Comparison of ENCODE assay signal across 11 cellular contexts in the genomic region with DNA sequence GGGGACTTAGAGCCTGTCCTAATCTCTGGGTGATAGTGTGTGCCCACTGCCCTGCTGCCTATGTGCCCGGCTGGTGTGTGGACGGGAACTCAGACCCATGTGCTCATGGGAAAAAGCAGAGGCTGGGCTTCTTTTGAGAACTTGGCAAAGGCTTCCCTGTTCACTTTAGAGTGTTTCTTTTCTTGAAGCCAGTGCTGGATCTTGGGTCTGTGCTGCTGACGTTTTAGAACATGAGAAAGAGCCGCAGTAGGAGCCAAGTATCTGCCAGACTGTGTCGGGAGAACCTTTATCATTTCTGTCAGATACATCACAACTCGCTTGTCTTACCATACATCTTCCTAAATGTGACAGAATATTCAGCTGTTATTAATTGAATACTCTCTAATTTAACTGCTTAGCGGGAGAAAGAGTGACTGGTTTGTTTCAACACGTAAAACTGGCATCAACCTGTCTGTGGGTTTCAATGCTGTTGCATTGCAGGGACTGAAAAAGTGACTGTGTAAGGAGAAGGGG.
DNase-seq lines count a peak whose midpoint lies in the region; ATAC-seq and TF ChIP-seq lines count a peak whose summit lies in the region.
"Had no signal": no experiment of that assay in that cellular context is flagged by ENCODE, and none has a peak within 500 bp of the region (broad histone marks: within the 10 kb centered on the region; RNA-seq: fewer than 3 reads in every experiment).

No MANE protein-coding gene starts in this region.

- ATAC-seq in left lung: peak; percentile 56
- ATAC-seq in sciatic nerve: peak; percentile 84
- no peak for ATAC-seq in GM19467 (IDR thresholded peaks at IDR 0.05; ENCODE audit: unreplicated experiment)
- ATAC-seq in activated CD4-positive, CD25-positive, alpha-beta regulatory T cell treated with anti-CD3 and anti-CD28 coated beads, Interleukin-2, amount 50 U/mL, for 24 hours: no peak

- H3K9ac ChIP-seq in GM23248: peak overlapping the region; percentile 60

- intact Hi-C loops in dorsolateral prefrontal cortex (cut with DNase I) (no loop called here), left lung (cut with DNase I) (no loop called here), sciatic nerve (cut with DNase I) (no loop called here)

- no peaks in the 10 kb centered on the region for H4K20me1 ChIP-seq in GM23248 (ENCODE audit: insufficient read depth)

- H3K4me3 ChIP-seq in GM23248: peak overlapping the region; percentile 53
- H3K4me3 ChIP-seq in dorsolateral prefrontal cortex: peak overlapping the region; percentile 2 to 58 (median 39)
- no peak overlapping the region for H3K4me3 ChIP-seq in left lung

- H3K9me3 ChIP-seq in GM23248 (ENCODE audit: low read depth): no peaks in the 10 kb centered on the region
- no peaks in the 10 kb centered on the region for H3K9me3 ChIP-seq in left lung

- peaks cover 23% of the 10 kb centered on the region for H3F3A ChIP-seq in GM23248 (ENCODE audit: insufficient read depth)

- TF ChIP-seq CTCF in dorsolateral prefrontal cortex (IDR thresholded peaks at IDR 0.05 in 54 of 56, conservative IDR thresholded peaks at IDR 0.05 in 2 of 56; ENCODE audit: low read depth in 1 of 56, partially characterized antibody in 56 of 56) (no peak), left lung (IDR thresholded peaks at IDR 0.05) (no peak)

- WGBS in GM23248 (ENCODE audit: low coverage in 1 of 2, low lambda C conversion rate in 2 of 2, missing lambda C conversion rate in 2 of 2), 2 experiments: 8 to 10% methylated on average over 8 of the region's 8 CpGs

- DNase-seq in GM23248 (peak; percentile 68), dorsolateral prefrontal cortex (peak in 7 of 10 donors; percentile 34 to 65 (median 56)), left lung (no peak), sciatic nerve (ENCODE audit: low spot score) (no peak), epidermal melanocyte (ENCODE audit: insufficient read length, low spot score) (no peak), NAMALWA (ENCODE audit: low spot score) (no peak)
- DNase-seq: CD4-positive, CD25-positive, alpha-beta regulatory T cell; islet precursor cell; NCI-H1436 treated with DMSO at 0.1 percent for 48 hours had no signal

- H3K36me3 ChIP-seq in GM23248 (ENCODE audit: low read depth): no peaks in the 10 kb centered on the region
- H3K36me3 ChIP-seq in left lung: no peaks in the 10 kb centered on the region

- H2AFZ ChIP-seq in GM23248: peak overlapping the region; percentile 68

- H3K27me3 ChIP-seq in GM23248 (replicated peaks; ENCODE audit: insufficient read depth): no peaks in the 10 kb centered on the region
- no peaks in the 10 kb centered on the region for H3K27me3 ChIP-seq in dorsolateral prefrontal cortex
- H3K27me3 ChIP-seq in left lung: no peaks in the 10 kb centered on the region

- peak overlapping the region; percentile 58 for H3K27ac ChIP-seq in GM23248
- peak overlapping the region in 52 of 59 donors; percentile 3 to 85 (median 62) for H3K27ac ChIP-seq in dorsolateral prefrontal cortex
- H3K27ac ChIP-seq in left lung: peak overlapping the region in 1 of 2 donors; percentile 64

- H3K4me1 ChIP-seq in GM23248 (ENCODE audit: insufficient read depth): peaks cover 45% of the 10 kb centered on the region
- H3K4me1 ChIP-seq in left lung: no peaks in the 10 kb centered on the region

- in situ Hi-C loops in GM23248 (cut with MboI): no loop called here

- H3K9me2 ChIP-seq in GM23248 (ENCODE audit: insufficient read depth): no peaks in the 10 kb centered on the region

- peak overlapping the region; percentile 78 for H3K4me2 ChIP-seq in GM23248 (ENCODE audit: unreplicated experiment)

- H3K79me2 ChIP-seq in GM23248 (ENCODE audit: insufficient read depth): peaks cover 68% of the 10 kb centered on the region

Comparison
In these comparisons a context has a peak if more than half of its experiments do, and no peak if none do; other contexts are left out.
1. DNase-seq: peak in GM23248 (single experiment) and dorsolateral prefrontal cortex (7 of 10); none in left lung (0 of 2), sciatic nerve (single experiment), epidermal melanocyte (single experiment) and NAMALWA (single experiment).
2. H3K4me3 ChIP-seq: peak in GM23248 (single experiment) and dorsolateral prefrontal cortex (59 of 59); none in left lung (0 of 2).
3. ATAC-seq: peak in left lung (single experiment) and sciatic nerve (single experiment); none in GM19467 (single experiment) and activated CD4-positive, CD25-positive, alpha-beta regulatory T cell treated with anti-CD3 and anti-CD28 coated beads, Interleukin-2, amount 50 U/mL, for 24 hours (0 of 2).